ENCODE assay signal across 18 cellular contexts in the genomic region with DNA sequence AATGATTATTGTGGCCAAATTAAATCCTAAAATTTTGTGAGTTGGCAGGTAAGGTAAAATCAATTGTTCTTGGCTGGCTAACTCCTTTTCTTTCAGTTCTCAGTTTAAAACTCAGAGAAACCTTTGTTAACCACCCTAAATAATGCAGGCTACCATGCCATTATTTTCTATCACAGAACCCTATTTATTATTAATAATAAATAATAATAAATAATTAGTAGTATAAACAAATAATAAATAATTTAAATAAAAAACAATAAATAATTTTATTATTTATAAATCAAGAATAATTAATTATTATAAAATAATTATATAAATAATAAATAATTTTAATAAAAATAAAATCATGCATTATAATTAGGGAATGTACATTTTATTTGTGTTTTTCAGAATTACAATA.
DNase-seq lines count a peak whose midpoint lies in the region; FAIRE-seq lines count a peak whose summit lies in the region.
"Had no signal": no experiment of that assay in that cellular context is flagged by ENCODE, and none has a peak within 500 bp of the region (broad histone marks: within the 10 kb centered on the region; RNA-seq: fewer than 3 reads in every experiment).

No MANE protein-coding gene starts in this region.

- FAIRE-seq in G401.6 (lab: Jason Lieb, UNC) (peak; percentile 98), colon (lab: Jason Lieb, UNC) (peak; percentile 94), frontal cortex (lab: Jason Lieb, UNC) (peak; percentile 97)
- FAIRE-seq: GM12891, GM18507, HepG2 had no signal

- DNase-seq in frontal cortex (ENCODE audit: low spot score in 2 of 2) (no peak), NCI-H1105 (lab: John Stamatoyannopoulos, UW) (no peak), epidermal melanocyte (ENCODE audit: insufficient read length, low spot score) (no peak), superior temporal gyrus (ENCODE audit: extremely low spot score) (no peak), UCSD-AML1 (lab: John Stamatoyannopoulos, UW; ENCODE audit: unreplicated experiment) (no peak)
- DNase-seq: 8988T; CD8-positive, alpha-beta T cell; COR-L47; DMS 273 treated with DMSO at 0.1 percent for 48 hours; DMS53; DND-41; EL; GM23248 had no signal
